In the genomic region with DNA sequence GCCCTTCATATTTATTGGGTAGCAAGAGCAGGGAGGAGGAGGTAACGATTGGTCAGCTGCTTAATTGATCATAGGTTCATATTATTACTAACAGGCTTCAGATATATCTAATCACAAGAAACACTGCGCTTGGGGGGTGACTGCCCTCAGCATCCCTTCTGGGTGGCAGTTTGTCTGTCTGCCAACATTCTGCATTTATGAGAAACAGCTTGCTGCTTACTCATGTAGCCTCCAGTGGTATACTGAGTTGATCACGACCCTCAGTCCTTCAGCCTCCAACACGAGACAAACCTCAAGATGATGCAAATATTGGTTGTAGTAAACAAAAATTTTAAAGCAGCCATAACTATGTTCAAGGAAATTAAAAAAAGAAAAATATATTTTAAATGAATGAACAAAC, we compare ENCODE assay signal across 14 cellular contexts.
A peak's percentile ranks its signal among the peaks of the same experiment; 100 is the strongest.
DNase-seq lines count a peak whose midpoint lies in the region; ATAC-seq and TF ChIP-seq lines count a peak whose summit lies in the region.
"Had no signal": no experiment of that assay in that cellular context is flagged by ENCODE, and none has a peak within 500 bp of the region (broad histone marks: within the 10 kb centered on the region; RNA-seq: fewer than 3 reads in every experiment).

No MANE protein-coding gene starts in this region.

- H3K27ac Mint-ChIP-seq in activated CD8-positive, alpha-beta T cell treated with anti-CD3 and anti-CD28 coated beads for 36 hours: no peak overlapping the region
- H3K27ac Mint-ChIP-seq: CD14-positive monocyte; CD4-positive, alpha-beta memory T cell had no signal

- TF ChIP-seq CTCF in activated CD8-positive, alpha-beta T cell treated with anti-CD3 and anti-CD28 coated beads for 36 hours (IDR thresholded peaks at IDR 0.05): no peak

- H3K27me3 Mint-ChIP-seq in activated CD8-positive, alpha-beta T cell treated with anti-CD3 and anti-CD28 coated beads for 36 hours: no peaks in the 10 kb centered on the region
- H3K27me3 Mint-ChIP-seq: CD4-positive, alpha-beta memory T cell had no signal

- H3K4me3 Mint-ChIP-seq in activated CD8-positive, alpha-beta T cell treated with anti-CD3 and anti-CD28 coated beads for 36 hours: no peak overlapping the region
- H3K4me3 Mint-ChIP-seq: CD14-positive monocyte; CD4-positive, alpha-beta memory T cell had no signal

- POLR2A ChIA-PET in activated CD8-positive, alpha-beta T cell treated with anti-CD3 and anti-CD28 coated beads for 36 hours (lab: Charles Lee): no interaction called here

- peaks cover 6% of the 10 kb centered on the region for H3K9me3 Mint-ChIP-seq in activated CD8-positive, alpha-beta T cell treated with anti-CD3 and anti-CD28 coated beads for 36 hours

- intact Hi-C loops in activated CD8-positive, alpha-beta T cell treated with anti-CD3 and anti-CD28 coated beads for 36 hours (cut with micrococcal nuclease): no loop called here

- DNase-seq in NCI-H446 treated with DMSO at 0.1 percent for 48 hours (lab: John Stamatoyannopoulos, UW) (peak; percentile 13), NCI-H446 (lab: John Stamatoyannopoulos, UW) (no peak), RPMI7951 (ENCODE audit: low read depth) (peak; percentile 16), astrocyte of the hippocampus (ENCODE audit: low read depth, low spot score) (peak; percentile 11), NOMO-1 treated with dmso at 0.1 percent for 144 hours (lab: John Stamatoyannopoulos, UW; ENCODE audit: unreplicated experiment) (no peak), retina (no peak)
- DNase-seq in activated CD8-positive, alpha-beta T cell treated with anti-CD3 and anti-CD28 coated beads for 36 hours: no peak
- DNase-seq: CD4-positive, alpha-beta memory T cell; DMS153; DMS79 treated with DMSO at 0.1 percent for 48 hours; GF-D8 had no signal

- CTCF ChIA-PET in activated CD8-positive, alpha-beta T cell treated with anti-CD3 and anti-CD28 coated beads for 36 hours (lab: Charles Lee): no interaction called here

- no peaks in the 10 kb centered on the region for H3K4me1 Mint-ChIP-seq in activated CD8-positive, alpha-beta T cell treated with anti-CD3 and anti-CD28 coated beads for 36 hours (ENCODE audit: low read depth)
- H3K4me1 Mint-ChIP-seq: CD14-positive monocyte; CD4-positive, alpha-beta memory T cell had no signal

- no peaks in the 10 kb centered on the region for H3K36me3 Mint-ChIP-seq in activated CD8-positive, alpha-beta T cell treated with anti-CD3 and anti-CD28 coated beads for 36 hours (ENCODE audit: low read depth)
- H3K36me3 Mint-ChIP-seq: CD14-positive monocyte; CD4-positive, alpha-beta memory T cell had no signal

- ATAC-seq in activated CD8-positive, alpha-beta T cell treated with anti-CD3 and anti-CD28 coated beads for 36 hours: no peak
- no peak for ATAC-seq in GM18870 (IDR thresholded peaks at IDR 0.05; ENCODE audit: unreplicated experiment)
- ATAC-seq: GM12878 had no signal

Comparison
In these comparisons a context has a peak if more than half of its experiments do, and no peak if none do; other contexts are left out.
1. DNase-seq: peak in NCI-H446 treated with DMSO at 0.1 percent for 48 hours (single experiment), RPMI7951 (single experiment) and astrocyte of the hippocampus (single experiment); none in NCI-H446 (0 of 2), NOMO-1 treated with dmso at 0.1 percent for 144 hours (single experiment), activated CD8-positive, alpha-beta T cell treated with anti-CD3 and anti-CD28 coated beads for 36 hours (single experiment) and retina (single experiment).